Comparison of ENCODE assay signal across 14 cellular contexts in the genomic region with DNA sequence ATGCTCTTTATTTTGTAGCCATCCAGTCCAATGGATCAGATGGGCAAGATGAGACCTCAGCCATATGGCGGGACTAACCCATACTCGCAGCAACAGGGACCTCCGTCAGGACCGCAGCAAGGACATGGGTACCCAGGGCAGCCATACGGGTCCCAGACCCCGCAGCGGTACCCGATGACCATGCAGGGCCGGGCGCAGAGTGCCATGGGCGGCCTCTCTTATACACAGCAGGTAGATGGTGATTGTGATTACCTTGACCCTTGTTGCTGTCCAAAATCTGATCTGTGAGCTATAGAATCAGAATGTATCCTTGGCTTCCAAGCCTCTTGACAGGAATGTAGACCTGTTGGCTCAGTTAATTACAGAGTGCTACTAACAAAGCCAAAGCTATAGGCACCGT.
"Had no signal": no experiment of that assay in that cellular context is flagged by ENCODE, and none has a peak within 500 bp of the region (broad histone marks: within the 10 kb centered on the region; RNA-seq: fewer than 3 reads in every experiment).

No MANE protein-coding gene starts in this region.

- H3K4me3 ChIP-seq: adrenal gland, gastrocnemius medialis, left lung, sigmoid colon, SK-N-MC had no signal

- H3K27ac ChIP-seq: adrenal gland, epithelial cell of prostate, gastrocnemius medialis, left lung, sigmoid colon, SK-N-MC had no signal

- H3K27me3 Mint-ChIP-seq: brain; central memory CD8-positive, alpha-beta T cell; effector memory CD8-positive, alpha-beta T cell had no signal

- H3K9me3 Mint-ChIP-seq: brain; central memory CD8-positive, alpha-beta T cell; effector memory CD8-positive, alpha-beta T cell; neural crest cell had no signal

- ATAC-seq: effector memory CD8-positive, alpha-beta T cell; gastrocnemius medialis; left lung had no signal

- H3K27me3 ChIP-seq: adrenal gland, gastrocnemius medialis, left lung, sigmoid colon had no signal

- H3K9me3 ChIP-seq: adrenal gland, gastrocnemius medialis, left lung, sigmoid colon had no signal

- DNase-seq: activated CD4-positive, alpha-beta T cell treated with anti-CD3 and anti-CD28 coated beads for 1 hour; activated CD8-positive, alpha-beta memory T cell treated with anti-CD3 and anti-CD28 coated beads for 24 hours; activated T-cell treated with anti-CD3 and anti-CD28 coated beads, Interleukin-2, amount 50 U/mL, for 1 hour; adrenal gland; effector memory CD8-positive, alpha-beta T cell; gastrocnemius medialis; left lung; sigmoid colon; stimulated activated CD4-positive, alpha-beta T cell treated with anti-CD3 and anti-CD28 coated beads, Interleukin-12 subunit alpha, Interleukin-12 subunit beta, amount 100 ng/mL, for 4 hours had no signal

- H3K4me3 Mint-ChIP-seq: brain; central memory CD8-positive, alpha-beta T cell; neural crest cell had no signal
